Comparison of ENCODE assay signal across 6 cellular contexts in genomic region chr11:119059128-119059527, GRCh38. TPM values are rescaled to one million over a fixed set of nuclear protein-coding genes. Genes with fewer than 3 reads are reported as not detected.
DNase-seq lines count a peak whose midpoint lies in the region; ATAC-seq and TF ChIP-seq lines count a peak whose summit lies in the region.
"Not testable (repeated sequence)": the region's sequence is repeated elsewhere in the genome, so short reads cannot be mapped to it uniquely, and the experiment has no call there.

No MANE protein-coding gene starts in this region.

- H3K9me3 ChIP-seq in right cardiac atrium (ENCODE audit: control insufficient read depth, low read length), result not testable (repeated sequence)

- H3K4me1 Mint-ChIP-seq in Calu3 (ENCODE audit: low read depth, unreplicated experiment), result not testable (repeated sequence)
- peaks cover 29% of the 10 kb centered on the region for H3K4me1 Mint-ChIP-seq in activated T-helper 1 cell treated with anti-CD3 and anti-CD28 coated beads, Interleukin-12 subunit alpha, Interleukin-12 subunit beta, Interleukin-2, Interleukin-4 antibody, amounts not matched to agents 30 ng/mL and 10 ng/mL and 1 ng/mL, durations not matched to agents 14 hours and 24 hours and 36 hours (ENCODE audit: low read depth)
- H3K4me1 Mint-ChIP-seq in brain (peaks cover 34% of the 10 kb centered on the region), nephron progenitor cell (peaks cover 30% of the 10 kb centered on the region), progenitor cell of endocrine pancreas (ENCODE audit: low read depth) (peaks cover 20% of the 10 kb centered on the region)

- H3K27me3 ChIP-seq in right cardiac atrium (ENCODE audit: control insufficient read depth, insufficient read depth), result not testable (repeated sequence)

- intact Hi-C loops in Calu3 (cut with micrococcal nuclease; ENCODE audit: unreplicated experiment); activated T-helper 1 cell treated with anti-CD3 and anti-CD28 coated beads, Interleukin-12 subunit alpha, Interleukin-12 subunit beta, Interleukin-2, Interleukin-4 antibody, amounts not matched to agents 30 ng/mL and 10 ng/mL and 1 ng/mL, durations not matched to agents 14 hours and 24 hours and 36 hours (cut with micrococcal nuclease); right cardiac atrium (cut with DNase I): not testable (repeated sequence)

- CTCF ChIA-PET in Calu3 (lab: Charles Lee), result not testable (repeated sequence)

- ATAC-seq in right cardiac atrium, result not testable (repeated sequence)

- H3K9me3 Mint-ChIP-seq in Calu3 (ENCODE audit: low read depth, unreplicated experiment); activated T-helper 1 cell treated with anti-CD3 and anti-CD28 coated beads, Interleukin-12 subunit alpha, Interleukin-12 subunit beta, Interleukin-2, Interleukin-4 antibody, amounts not matched to agents 30 ng/mL and 10 ng/mL and 1 ng/mL, durations not matched to agents 14 hours and 24 hours and 36 hours; brain; nephron progenitor cell; progenitor cell of endocrine pancreas (ENCODE audit: low read depth): not testable (repeated sequence)

- not testable (repeated sequence) for BruUV-seq in Calu3 (replicated peaks; lab: Mats Ljungman, UMichigan)

- TF ChIP-seq CTCF in Calu3 (IDR thresholded peaks at IDR 0.05; ENCODE audit: unreplicated experiment); brain (conservative IDR thresholded peaks at IDR 0.05); nephron progenitor cell (IDR thresholded peaks at IDR 0.05); progenitor cell of endocrine pancreas (IDR thresholded peaks at IDR 0.05; ENCODE audit: unreplicated experiment): not testable (repeated sequence)

- H3K4me1 ChIP-seq in right cardiac atrium (ENCODE audit: control insufficient read depth, insufficient read depth, low read length), result not testable (repeated sequence)

- 91% methylated on average over 28 of the region's 35 CpGs for WGBS in right cardiac atrium

- not testable (repeated sequence) for H3K27ac ChIP-seq in right cardiac atrium (ENCODE audit: low read length)

- not testable (repeated sequence) for H3K27ac Mint-ChIP-seq in Calu3 (ENCODE audit: unreplicated experiment); activated T-helper 1 cell treated with anti-CD3 and anti-CD28 coated beads, Interleukin-12 subunit alpha, Interleukin-12 subunit beta, Interleukin-2, Interleukin-4 antibody, amounts not matched to agents 30 ng/mL and 10 ng/mL and 1 ng/mL, durations not matched to agents 14 hours and 24 hours and 36 hours; brain; nephron progenitor cell
- H3K27ac Mint-ChIP-seq in progenitor cell of endocrine pancreas, result peak overlapping the region; percentile 67

- not testable (repeated sequence) for H3K27me3 Mint-ChIP-seq in Calu3 (ENCODE audit: unreplicated experiment); activated T-helper 1 cell treated with anti-CD3 and anti-CD28 coated beads, Interleukin-12 subunit alpha, Interleukin-12 subunit beta, Interleukin-2, Interleukin-4 antibody, amounts not matched to agents 30 ng/mL and 10 ng/mL and 1 ng/mL, durations not matched to agents 14 hours and 24 hours and 36 hours (ENCODE audit: insufficient read depth); brain; nephron progenitor cell (ENCODE audit: low read depth, poor library complexity); progenitor cell of endocrine pancreas

- peak overlapping the region; percentile 89 for H3K4me3 Mint-ChIP-seq in Calu3 (ENCODE audit: low read depth, unreplicated experiment)
- H3K4me3 Mint-ChIP-seq in activated T-helper 1 cell treated with anti-CD3 and anti-CD28 coated beads, Interleukin-12 subunit alpha, Interleukin-12 subunit beta, Interleukin-2, Interleukin-4 antibody, amounts not matched to agents 30 ng/mL and 10 ng/mL and 1 ng/mL, durations not matched to agents 14 hours and 24 hours and 36 hours, result peak overlapping the region; percentile 46
- H3K4me3 Mint-ChIP-seq in brain, result peak overlapping the region in 4 of 5 experiments; percentile 50 to 66 (median 58)
- peak overlapping the region; percentile 65 for H3K4me3 Mint-ChIP-seq in nephron progenitor cell
- H3K4me3 Mint-ChIP-seq in progenitor cell of endocrine pancreas (ENCODE audit: low read depth), result not testable (repeated sequence)

- DNase-seq in Calu3; activated T-helper 1 cell treated with anti-CD3 and anti-CD28 coated beads, Interleukin-12 subunit alpha, Interleukin-12 subunit beta, Interleukin-2, Interleukin-4 antibody, amounts not matched to agents 30 ng/mL and 10 ng/mL and 1 ng/mL, durations not matched to agents 14 hours and 24 hours and 36 hours (ENCODE audit: low spot score); nephron progenitor cell; progenitor cell of endocrine pancreas (ENCODE audit: low spot score, unreplicated experiment): not testable (repeated sequence)
- DNase-seq in right cardiac atrium, result peak in 2 of 3 donors; percentile 16 to 62

- H3K36me3 Mint-ChIP-seq in Calu3 (ENCODE audit: insufficient read depth, unreplicated experiment), result peaks cover 49% of the 10 kb centered on the region
- peaks cover 24% of the 10 kb centered on the region for H3K36me3 Mint-ChIP-seq in activated T-helper 1 cell treated with anti-CD3 and anti-CD28 coated beads, Interleukin-12 subunit alpha, Interleukin-12 subunit beta, Interleukin-2, Interleukin-4 antibody, amounts not matched to agents 30 ng/mL and 10 ng/mL and 1 ng/mL, durations not matched to agents 14 hours and 24 hours and 36 hours (ENCODE audit: low read depth)
- peaks cover 20% of the 10 kb centered on the region for H3K36me3 Mint-ChIP-seq in brain
- H3K36me3 Mint-ChIP-seq in nephron progenitor cell (ENCODE audit: low read depth), result peaks cover 35% of the 10 kb centered on the region
- H3K36me3 Mint-ChIP-seq in progenitor cell of endocrine pancreas (ENCODE audit: insufficient read depth), result not testable (repeated sequence)

- not testable (repeated sequence) for H3K4me3 ChIP-seq in right cardiac atrium (ENCODE audit: low read length)

RNA-seq across cellular contexts. Expression of gene HYOU1, which starts 2.1 kb away (rescaled TPM):
- total RNA-seq in Calu3 (2022) (180 and 181 TPM in 2 replicates), right cardiac atrium (100 to 1,000 TPM in 2 of 4 donors, 10 to 100 TPM in 2; 58.8 to 127 (median 105) TPM), progenitor cell of endocrine pancreas (196 and 199 TPM in 2 replicates)
- total RNA-seq in activated T-helper 1 cell treated with anti-CD3 and anti-CD28 coated beads, Interleukin-12 subunit alpha, Interleukin-12 subunit beta, Interleukin-2, Interleukin-4 antibody, amounts not matched to agents 30 ng/mL and 10 ng/mL and 1 ng/mL, durations not matched to agents 14 hours and 24 hours and 36 hours, result 216 and 219 TPM in 2 replicates
- polyA plus RNA-seq in brain (ENCODE audit: insufficient read depth, low read depth, low replicate concordance) (161 TPM), right cardiac atrium (52.1 TPM)

RNA-seq across cellular contexts. Expression of gene VPS11, which starts 8.5 kb away (rescaled TPM):
- total RNA-seq in Calu3 (2022) (15.1 and 15.8 TPM in 2 replicates), right cardiac atrium (10 to 100 TPM; 20.4 to 23.7 (median 21.5) TPM), progenitor cell of endocrine pancreas (36.3 and 37.2 TPM in 2 replicates)
- total RNA-seq in activated T-helper 1 cell treated with anti-CD3 and anti-CD28 coated beads, Interleukin-12 subunit alpha, Interleukin-12 subunit beta, Interleukin-2, Interleukin-4 antibody, amounts not matched to agents 30 ng/mL and 10 ng/mL and 1 ng/mL, durations not matched to agents 14 hours and 24 hours and 36 hours, result 23.5 and 24.0 TPM in 2 replicates
- polyA plus RNA-seq in brain (ENCODE audit: insufficient read depth, low read depth, low replicate concordance) (59.4 TPM), right cardiac atrium (23.5 TPM)

RNA-seq across cellular contexts. Expression of gene HMBS, which starts 25.6 kb away (rescaled TPM):
- 35.2 and 39.6 TPM in 2 replicates for total RNA-seq in Calu3 (2022)
- 55.0 and 55.6 TPM in 2 replicates for total RNA-seq in activated T-helper 1 cell treated with anti-CD3 and anti-CD28 coated beads, Interleukin-12 subunit alpha, Interleukin-12 subunit beta, Interleukin-2, Interleukin-4 antibody, amounts not matched to agents 30 ng/mL and 10 ng/mL and 1 ng/mL, durations not matched to agents 14 hours and 24 hours and 36 hours
- polyA plus RNA-seq in brain (ENCODE audit: insufficient read depth, low read depth, low replicate concordance), result 28.1 TPM
- total RNA-seq in right cardiac atrium, result 10 to 100 TPM; 17.3 to 28.0 (median 22.2) TPM
- 28.0 TPM for polyA plus RNA-seq in right cardiac atrium
- 39.0 and 39.8 TPM in 2 replicates for total RNA-seq in progenitor cell of endocrine pancreas

RNA-seq across cellular contexts. Expression of gene SLC37A4, which starts 28.5 kb away (rescaled TPM):
- 21.2 and 24.6 TPM in 2 replicates for total RNA-seq in Calu3 (2022)
- 24.3 and 28.7 TPM in 2 replicates for total RNA-seq in activated T-helper 1 cell treated with anti-CD3 and anti-CD28 coated beads, Interleukin-12 subunit alpha, Interleukin-12 subunit beta, Interleukin-2, Interleukin-4 antibody, amounts not matched to agents 30 ng/mL and 10 ng/mL and 1 ng/mL, durations not matched to agents 14 hours and 24 hours and 36 hours
- 32.4 TPM for polyA plus RNA-seq in brain (ENCODE audit: insufficient read depth, low read depth, low replicate concordance)
- 1 to 10 TPM; 7.5 to 8.6 (median 7.7) TPM for total RNA-seq in right cardiac atrium
- polyA plus RNA-seq in right cardiac atrium, result 7.1 TPM
- total RNA-seq in progenitor cell of endocrine pancreas, result 52.7 and 53.4 TPM in 2 replicates

RNA-seq across cellular contexts. Expression of gene TRAPPC4, which starts 40.6 kb away (rescaled TPM):
- total RNA-seq in Calu3 (2022) (42.0 and 43.9 TPM in 2 replicates), right cardiac atrium (10 to 100 TPM; 32.2 to 44.6 (median 36.8) TPM), progenitor cell of endocrine pancreas (60.3 and 60.7 TPM in 2 replicates)
- total RNA-seq in activated T-helper 1 cell treated with anti-CD3 and anti-CD28 coated beads, Interleukin-12 subunit alpha, Interleukin-12 subunit beta, Interleukin-2, Interleukin-4 antibody, amounts not matched to agents 30 ng/mL and 10 ng/mL and 1 ng/mL, durations not matched to agents 14 hours and 24 hours and 36 hours, result 141 and 142 TPM in 2 replicates
- polyA plus RNA-seq in brain (ENCODE audit: insufficient read depth, low read depth, low replicate concordance) (120 TPM), right cardiac atrium (31.4 TPM)
